11 cellular contexts compared by ENCODE assay signal in genomic region chr14:97312910-97313309, GRCh38.
"Had no signal": no experiment of that assay in that cellular context is flagged by ENCODE, and none has a peak within 500 bp of the region (broad histone marks: within the 10 kb centered on the region; RNA-seq: fewer than 3 reads in every experiment).

No MANE protein-coding gene starts in this region.

- H3K4me3 ChIP-seq: GM23248, GM23338, HAP-1 had no signal

- ATAC-seq: GM23338, HCT116 had no signal

- DNase-seq: GM23248, GOT3, H7, H9, HCEC 1CT, HFFc6 had no signal

- H2AFZ ChIP-seq: GM23248, GM23338 had no signal

- H3K9me3 ChIP-seq: HAP-1 had no signal

- H3K27ac ChIP-seq: GM23248 had no signal

- FAIRE-seq: H1, H54 had no signal

- H3K4me2 ChIP-seq: GM23338 had no signal

- H3K9ac ChIP-seq: GM23248 had no signal

- H3K4me1 ChIP-seq: HAP-1 had no signal

- H3K36me3 ChIP-seq: HAP-1 had no signal
